In the genomic region with DNA sequence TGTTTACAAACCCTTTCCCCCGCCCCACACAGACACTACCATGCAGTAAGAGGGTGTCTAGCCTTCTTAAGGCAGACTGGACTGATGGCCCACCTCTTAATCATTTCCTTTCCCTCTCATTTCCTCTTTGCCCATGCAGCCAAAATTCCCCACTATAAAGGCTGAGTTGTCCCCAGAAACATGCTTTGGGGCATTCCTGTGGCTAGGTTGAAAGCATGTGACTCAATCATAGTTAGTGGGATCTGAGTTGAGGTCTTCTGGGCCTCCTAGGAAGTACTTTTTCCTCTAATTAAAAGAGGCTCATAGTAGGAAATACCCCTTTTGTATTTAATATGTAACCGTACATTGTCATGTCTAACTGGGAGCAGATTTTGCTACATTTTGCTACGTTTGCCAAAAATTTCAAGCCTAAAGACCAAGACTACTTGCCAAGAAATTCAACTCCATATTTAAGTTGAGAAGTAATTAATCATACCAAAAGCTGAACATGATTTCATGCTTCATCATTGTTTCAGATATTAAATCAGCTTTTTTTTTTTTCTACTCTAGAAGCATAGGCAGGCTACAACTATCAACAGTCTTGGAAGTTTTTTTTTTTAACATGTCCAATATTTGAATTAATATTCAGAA, we compare ENCODE assay signal across 9 cellular contexts.
A peak's percentile ranks its signal among the peaks of the same experiment; 100 is the strongest.
DNase-seq lines count a peak whose midpoint lies in the region; TF ChIP-seq lines count a peak whose summit lies in the region.
"Had no signal": no experiment of that assay in that cellular context is flagged by ENCODE, and none has a peak within 500 bp of the region (broad histone marks: within the 10 kb centered on the region; RNA-seq: fewer than 3 reads in every experiment).

No MANE protein-coding gene starts in this region.

- no peak for TF ChIP-seq CTCF in fibroblast of the aortic adventitia (IDR thresholded peaks at IDR 0.05; ENCODE audit: insufficient read depth, low read length)

- in situ Hi-C loops in ACHN (cut with HindIII; ENCODE audit: low pct_ligation_motif_present, low pct_unique_long_range_greater_than_20kb, low sequenced_read_pairs) = no loop called here
- in situ Hi-C loops in SK-MEL-5 (cut with HindIII; ENCODE audit: low pct_unique_long_range_greater_than_20kb, low sequenced_read_pairs) = no loop called here

- H3K4me3 ChIP-seq in fibroblast of the aortic adventitia (ENCODE audit: low read depth, low read length) = no peak overlapping the region

- DNase-seq in ACHN (peak; percentile 52), HCEC 1CT (peak; percentile 97), SK-MEL-5 (ENCODE audit: low read depth, low spot score) (peak; percentile 60), fibroblast of the aortic adventitia (ENCODE audit: low read depth) (peak; percentile 95), NCI-H2196 (lab: John Stamatoyannopoulos, UW; ENCODE audit: unreplicated experiment) (no peak), SIG-M5 treated with dmso at 0.1 percent for 504 hours (lab: John Stamatoyannopoulos, UW; ENCODE audit: unreplicated experiment) (no peak), anterior cingulate cortex (lab: John Stamatoyannopoulos, UW) (no peak), NCI-H1417 (lab: John Stamatoyannopoulos, UW) (no peak)
- DNase-seq: stimulated activated naive CD8-positive, alpha-beta T cell treated with anti-CD3 and anti-CD28 coated beads, Interleukin-15, Interleukin-2, amounts not matched to agents 100 U/mL and 50 U/mL, for 24 hours had no signal

Comparison
In these comparisons a context has a peak if more than half of its experiments do, and no peak if none do; other contexts are left out.
1. DNase-seq: peak in ACHN (single experiment), HCEC 1CT (single experiment), SK-MEL-5 (single experiment) and fibroblast of the aortic adventitia (single experiment); none in NCI-H2196 (single experiment), SIG-M5 treated with dmso at 0.1 percent for 504 hours (single experiment), anterior cingulate cortex (0 of 58) and NCI-H1417 (0 of 3).